15 cellular contexts compared by ENCODE assay signal in the genomic region with DNA sequence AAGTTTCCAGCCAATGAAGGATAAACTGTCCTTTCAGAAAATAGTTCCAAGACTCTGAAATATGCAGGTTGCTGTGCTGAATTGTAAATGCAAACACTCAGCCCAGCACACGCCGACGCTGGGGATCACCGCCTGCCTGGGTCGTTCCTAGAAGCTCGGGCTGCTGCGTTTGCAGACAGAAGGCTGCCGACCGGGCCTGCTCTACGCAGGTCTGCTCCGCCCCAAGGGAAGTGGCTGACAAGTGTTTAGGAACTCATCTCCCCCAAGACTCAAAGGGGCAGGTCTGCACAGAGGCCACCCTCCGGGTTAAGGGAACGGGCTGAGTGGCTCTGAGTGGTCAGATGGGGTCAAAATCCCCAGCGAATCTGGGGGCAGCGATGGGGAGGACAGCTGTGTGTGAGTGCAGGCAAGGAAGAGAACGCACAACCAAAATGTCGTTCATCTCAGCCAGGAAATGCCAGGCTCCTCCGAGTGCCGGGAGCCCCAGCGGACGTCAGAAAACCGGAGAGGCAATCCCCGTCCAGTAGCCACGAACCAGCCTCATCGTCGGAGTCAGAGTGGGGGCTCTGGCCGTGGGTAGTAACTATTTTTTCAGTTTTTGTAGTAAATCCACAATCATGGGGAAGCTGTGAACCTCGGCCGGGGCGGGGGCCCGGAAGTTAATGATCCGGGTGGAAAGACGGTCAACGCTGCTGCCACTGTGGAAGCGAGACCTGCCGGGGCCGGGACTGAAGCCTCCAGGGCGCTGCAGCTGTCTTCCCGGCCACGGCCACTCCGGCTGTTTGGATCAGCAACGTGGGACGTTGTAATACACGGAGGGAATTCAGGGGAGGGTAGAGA. TPM values are rescaled to one million over a fixed set of nuclear protein-coding genes. Genes with fewer than 3 reads are reported as not detected.
DNase-seq lines count a peak whose midpoint lies in the region; ATAC-seq and TF ChIP-seq lines count a peak whose summit lies in the region.
"Had no signal": no experiment of that assay in that cellular context is flagged by ENCODE, and none has a peak within 500 bp of the region (broad histone marks: within the 10 kb centered on the region; RNA-seq: fewer than 3 reads in every experiment).

No MANE protein-coding gene starts in this region.

- no peaks in the 10 kb centered on the region for H3K9me3 ChIP-seq in right cardiac atrium (ENCODE audit: control insufficient read depth, low read length)
- no peaks in the 10 kb centered on the region for H3K9me3 ChIP-seq in right atrium auricular region
- no peaks in the 10 kb centered on the region for H3K9me3 ChIP-seq in thymus (ENCODE audit: control insufficient read depth)
- no peaks in the 10 kb centered on the region for H3K9me3 ChIP-seq in mesenchymal stem cell (ENCODE audit: control insufficient read depth, low read length)
- no peaks in the 10 kb centered on the region for H3K9me3 ChIP-seq in lower lobe of right lung
- H3K9me3 ChIP-seq: SJCRH30 had no signal

- no peak overlapping the region for H2BK12ac ChIP-seq in mesenchymal stem cell (ENCODE audit: low read length in 2 of 2)

- no peaks in the 10 kb centered on the region for H3K27me3 ChIP-seq in right cardiac atrium (ENCODE audit: control insufficient read depth, insufficient read depth)
- no peaks in the 10 kb centered on the region for H3K27me3 ChIP-seq in right atrium auricular region
- H3K27me3 ChIP-seq in thymus (ENCODE audit: control insufficient read depth, insufficient read depth): peaks cover 19% of the 10 kb centered on the region
- H3K27me3 ChIP-seq in mesenchymal stem cell (ENCODE audit: control insufficient read depth in 1 of 2, insufficient read depth in 1 of 2, low read length in 2 of 2): peaks cover 0 to 52% of the 10 kb centered on the region in 2 experiments
- peaks cover 63% of the 10 kb centered on the region for H3K27me3 ChIP-seq in lower lobe of right lung (ENCODE audit: low read depth)
- H3K27me3 ChIP-seq: SJCRH30 had no signal

- H2AK5ac ChIP-seq in mesenchymal stem cell (ENCODE audit: low read length, severe bottlenecking): no peak overlapping the region

- H3K27me3 Mint-ChIP-seq in activated T-helper 1 cell treated with anti-CD3 and anti-CD28 coated beads, Interleukin-12 subunit alpha, Interleukin-12 subunit beta, Interleukin-2, Interleukin-4 antibody, amounts not matched to agents 30 ng/mL and 10 ng/mL and 1 ng/mL, durations not matched to agents 14 hours and 24 hours and 36 hours (ENCODE audit: insufficient read depth): peaks cover 8% of the 10 kb centered on the region
- peaks cover 18 to 69% (median 52%) of the 10 kb centered on the region in 3 donors for H3K27me3 Mint-ChIP-seq in naive B cell

- H3K4ac ChIP-seq in mesenchymal stem cell (ENCODE audit: low read depth in 1 of 2, low read length in 2 of 2): no peak overlapping the region

- H3K79me1 ChIP-seq in mesenchymal stem cell (replicated peaks; ENCODE audit: low read length, poor library complexity, severe bottlenecking): no peaks in the 10 kb centered on the region

- H3K36me3 Mint-ChIP-seq in activated T-helper 1 cell treated with anti-CD3 and anti-CD28 coated beads, Interleukin-12 subunit alpha, Interleukin-12 subunit beta, Interleukin-2, Interleukin-4 antibody, amounts not matched to agents 30 ng/mL and 10 ng/mL and 1 ng/mL, durations not matched to agents 14 hours and 24 hours and 36 hours (ENCODE audit: low read depth): no peaks in the 10 kb centered on the region
- H3K36me3 Mint-ChIP-seq in naive B cell: no peaks in the 10 kb centered on the region

- intact Hi-C loops in right cardiac atrium (cut with DNase I) (no loop called here), lower lobe of right lung (cut with DNase I) (no loop called here)
- intact Hi-C loops in activated T-helper 1 cell treated with anti-CD3 and anti-CD28 coated beads, Interleukin-12 subunit alpha, Interleukin-12 subunit beta, Interleukin-2, Interleukin-4 antibody, amounts not matched to agents 30 ng/mL and 10 ng/mL and 1 ng/mL, durations not matched to agents 14 hours and 24 hours and 36 hours (cut with micrococcal nuclease): no loop called here

- H3K18ac ChIP-seq in mesenchymal stem cell (ENCODE audit: low read depth in 1 of 2, low read length in 2 of 2): no peak overlapping the region

- H3K4me2 ChIP-seq in mesenchymal stem cell (ENCODE audit: low read length, poor library complexity, severe bottlenecking): no peak overlapping the region

- no peak for TF ChIP-seq CTCF in right atrium auricular region (IDR thresholded peaks at IDR 0.05)
- TF ChIP-seq CTCF in lower lobe of right lung (IDR thresholded peaks at IDR 0.05): no peak

- no peak overlapping the region for H3K27ac ChIP-seq in right cardiac atrium (ENCODE audit: low read length)
- H3K27ac ChIP-seq in right atrium auricular region: no peak overlapping the region
- H3K27ac ChIP-seq in thymus (ENCODE audit: low read depth): no peak overlapping the region
- no peak overlapping the region for H3K27ac ChIP-seq in mesenchymal stem cell (ENCODE audit: low read length, poor library complexity, severe bottlenecking)
- H3K27ac ChIP-seq in lower lobe of right lung: no peak overlapping the region
- H3K27ac ChIP-seq: SJCRH30, WERI-Rb-1 had no signal

- no peaks in the 10 kb centered on the region for H3K36me3 ChIP-seq in right atrium auricular region
- H3K36me3 ChIP-seq in thymus (ENCODE audit: control insufficient read depth, insufficient read depth): no peaks in the 10 kb centered on the region
- no peaks in the 10 kb centered on the region for H3K36me3 ChIP-seq in mesenchymal stem cell (ENCODE audit: control insufficient read depth in 1 of 2, insufficient read depth in 2 of 2, low read depth in 1 of 2, low read length in 2 of 2)
- no peaks in the 10 kb centered on the region for H3K36me3 ChIP-seq in lower lobe of right lung
- H3K36me3 ChIP-seq: SJCRH30, WERI-Rb-1 had no signal

- no peak overlapping the region for H2AFZ ChIP-seq in mesenchymal stem cell (ENCODE audit: low read depth, low read length)

- H3K14ac ChIP-seq in mesenchymal stem cell (ENCODE audit: low read length in 2 of 2): no peak overlapping the region

- no peak overlapping the region for H4K8ac ChIP-seq in mesenchymal stem cell (ENCODE audit: low read length)

- H4K91ac ChIP-seq in mesenchymal stem cell (ENCODE audit: low read length): no peak overlapping the region

- WGBS in right cardiac atrium: 43% methylated on average over 44 of the region's 44 CpGs
- WGBS in thymus: 42% methylated on average over 44 of the region's 44 CpGs
- 74% methylated on average over 42 of the region's 44 CpGs for WGBS in mesenchymal stem cell

- H3K4me3 ChIP-seq in right cardiac atrium (ENCODE audit: low read length) (no peak overlapping the region), right atrium auricular region (no peak overlapping the region), thymus (ENCODE audit: low read length) (peak overlapping the region; percentile 7), mesenchymal stem cell (ENCODE audit: insufficient read depth in 1 of 2, low read depth in 1 of 2, low read length in 2 of 2) (no peak overlapping the region), lower lobe of right lung (no peak overlapping the region)
- H3K4me3 ChIP-seq: SJCRH30 had no signal

- H3K9me3 Mint-ChIP-seq in activated T-helper 1 cell treated with anti-CD3 and anti-CD28 coated beads, Interleukin-12 subunit alpha, Interleukin-12 subunit beta, Interleukin-2, Interleukin-4 antibody, amounts not matched to agents 30 ng/mL and 10 ng/mL and 1 ng/mL, durations not matched to agents 14 hours and 24 hours and 36 hours: no peaks in the 10 kb centered on the region
- H3K9me3 Mint-ChIP-seq in naive B cell: peaks cover 0 to 2% (median 0%) of the 10 kb centered on the region in 7 donors

- no peak for ATAC-seq in right cardiac atrium
- ATAC-seq in naive B cell (ENCODE audit: low read depth in 2 of 2): no peak
- ATAC-seq in lower lobe of right lung: no peak
- ATAC-seq: HepG2, left colon had no signal

- DNase-seq in right cardiac atrium (peak in 2 of 3 donors; percentile 22 to 36), right atrium auricular region (ENCODE audit: low spot score) (no peak), naive B cell (no peak), mesenchymal stem cell (no peak), NCI-H345 (lab: John Stamatoyannopoulos, UW) (no peak), lower lobe of right lung (no peak)
- no peak for DNase-seq in activated T-helper 1 cell treated with anti-CD3 and anti-CD28 coated beads, Interleukin-12 subunit alpha, Interleukin-12 subunit beta, Interleukin-2, Interleukin-4 antibody, amounts not matched to agents 30 ng/mL and 10 ng/mL and 1 ng/mL, durations not matched to agents 14 hours and 24 hours and 36 hours (ENCODE audit: low spot score)
- DNase-seq: left colon, NCI-H1417 treated with DMSO at 0.1 percent for 48 hours, NCI-H526 treated with DMSO at 0.1 percent for 48 hours, SJCRH30, WERI-Rb-1 had no signal

- no peak overlapping the region for H3K9ac ChIP-seq in mesenchymal stem cell (ENCODE audit: low read length)

- no peaks in the 10 kb centered on the region for H3K4me1 ChIP-seq in right cardiac atrium (ENCODE audit: control insufficient read depth, insufficient read depth, low read length)
- peaks cover 0 to 14% of the 10 kb centered on the region in 2 donors for H3K4me1 ChIP-seq in right atrium auricular region
- H3K4me1 ChIP-seq in thymus (ENCODE audit: control insufficient read depth, insufficient read depth, low read length): peaks cover 4% of the 10 kb centered on the region
- H3K4me1 ChIP-seq in mesenchymal stem cell (ENCODE audit: control insufficient read depth, insufficient read depth, low read depth, low read length): peaks cover 1% of the 10 kb centered on the region
- H3K4me1 ChIP-seq in lower lobe of right lung: peaks cover 7% of the 10 kb centered on the region
- H3K4me1 ChIP-seq: SJCRH30 had no signal

- H3K4me3 Mint-ChIP-seq in activated T-helper 1 cell treated with anti-CD3 and anti-CD28 coated beads, Interleukin-12 subunit alpha, Interleukin-12 subunit beta, Interleukin-2, Interleukin-4 antibody, amounts not matched to agents 30 ng/mL and 10 ng/mL and 1 ng/mL, durations not matched to agents 14 hours and 24 hours and 36 hours: no peak overlapping the region
- peak overlapping the region; percentile 13 to 74 (median 25) for H3K4me3 Mint-ChIP-seq in naive B cell

- no peak overlapping the region for H2BK15ac ChIP-seq in mesenchymal stem cell (ENCODE audit: low read depth, poor library complexity, severe bottlenecking)

- H2BK5ac ChIP-seq in mesenchymal stem cell (ENCODE audit: low read depth, low read length, poor library complexity, severe bottlenecking): no peak overlapping the region

- H3K27ac Mint-ChIP-seq in activated T-helper 1 cell treated with anti-CD3 and anti-CD28 coated beads, Interleukin-12 subunit alpha, Interleukin-12 subunit beta, Interleukin-2, Interleukin-4 antibody, amounts not matched to agents 30 ng/mL and 10 ng/mL and 1 ng/mL, durations not matched to agents 14 hours and 24 hours and 36 hours: peak overlapping the region; percentile 40
- peak overlapping the region in 3 of 6 donors; percentile 65 to 80 (median 73) for H3K27ac Mint-ChIP-seq in naive B cell

- H3K4me1 Mint-ChIP-seq in activated T-helper 1 cell treated with anti-CD3 and anti-CD28 coated beads, Interleukin-12 subunit alpha, Interleukin-12 subunit beta, Interleukin-2, Interleukin-4 antibody, amounts not matched to agents 30 ng/mL and 10 ng/mL and 1 ng/mL, durations not matched to agents 14 hours and 24 hours and 36 hours (ENCODE audit: low read depth): peaks cover 14% of the 10 kb centered on the region
- peaks cover 0 to 13% (median 3%) of the 10 kb centered on the region in 3 donors for H3K4me1 Mint-ChIP-seq in naive B cell

- H2BK120ac ChIP-seq in mesenchymal stem cell (ENCODE audit: low read depth, low read length): no peak overlapping the region

- no peak overlapping the region for H3K23ac ChIP-seq in mesenchymal stem cell (ENCODE audit: low read length in 2 of 2)

RNA-seq across cellular contexts. Expression of a gene that starts 6.0 kb away (rescaled TPM):
- total RNA-seq in right cardiac atrium: under 1 TPM in 2 of 4 donors, not detected in 2; 0.14 to 0.21 TPM
- polyA plus RNA-seq in right cardiac atrium: 0.05 TPM
- total RNA-seq in right atrium auricular region: 10 to 100 TPM in 1 of 2 donors, 1 to 10 TPM in 1; 4.0 to 10.8 TPM
- not detected in 2 replicates for total RNA-seq in activated T-helper 1 cell treated with anti-CD3 and anti-CD28 coated beads, Interleukin-12 subunit alpha, Interleukin-12 subunit beta, Interleukin-2, Interleukin-4 antibody, amounts not matched to agents 30 ng/mL and 10 ng/mL and 1 ng/mL, durations not matched to agents 14 hours and 24 hours and 36 hours
- 1 to 10 TPM in 1 of 6 donors, under 1 TPM in 2, not detected in 3; 0.43 to 3.0 (median 0.74) TPM for polyA plus RNA-seq in naive B cell (ENCODE audit: low read depth in 6 of 6)
- polyA plus RNA-seq in thymus: 0.91 TPM
- not detected for polyA plus RNA-seq in mesenchymal stem cell (2013, experiment 1 of 2)
- polyA plus RNA-seq in mesenchymal stem cell (2013, experiment 2 of 2): not detected
- not detected for total RNA-seq in lower lobe of right lung
- polyA plus RNA-seq: BJ, HepG2 had no signal

Comparison
In these comparisons a context has a peak if more than half of its experiments do, and no peak if none do; other contexts are left out.
1. DNase-seq: peak in right cardiac atrium (2 of 3); none in right atrium auricular region (single experiment), activated T-helper 1 cell treated with anti-CD3 and anti-CD28 coated beads, Interleukin-12 subunit alpha, Interleukin-12 subunit beta, Interleukin-2, Interleukin-4 antibody, amounts not matched to agents 30 ng/mL and 10 ng/mL and 1 ng/mL, durations not matched to agents 14 hours and 24 hours and 36 hours (single experiment), naive B cell (single experiment), mesenchymal stem cell (single experiment), NCI-H345 (single experiment) and lower lobe of right lung (single experiment).